In the genomic region with DNA sequence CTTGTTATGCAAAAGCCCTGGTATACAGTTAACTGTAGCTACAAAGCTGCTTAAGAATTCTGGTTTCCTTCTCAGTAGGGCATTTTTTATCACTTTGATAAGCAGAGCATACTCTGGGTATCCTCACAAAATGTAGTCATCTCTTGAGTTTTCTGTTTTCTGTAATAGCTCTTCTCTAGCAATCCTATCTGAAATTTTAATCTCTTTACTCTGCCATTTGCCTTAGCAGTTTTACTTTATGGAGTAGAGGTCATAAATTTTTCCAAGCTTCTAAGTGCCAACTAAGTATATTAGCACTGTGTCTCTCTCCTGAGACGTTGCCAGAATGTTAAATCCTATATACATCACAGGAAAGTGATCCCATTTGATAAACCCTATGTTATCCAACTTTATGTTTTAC, we compare ENCODE assay signal across 24 cellular contexts.
"Had no signal": no experiment of that assay in that cellular context is flagged by ENCODE, and none has a peak within 500 bp of the region (broad histone marks: within the 10 kb centered on the region; RNA-seq: fewer than 3 reads in every experiment).

No MANE protein-coding gene starts in this region.

- H3K27ac ChIP-seq: dorsolateral prefrontal cortex, gastrocnemius medialis, lower lobe of right lung, ovary, psoas muscle, sigmoid colon, spleen, suprapubic skin, transverse colon, upper lobe of right lung, uterus had no signal

- H3K9me3 ChIP-seq: gastrocnemius medialis, lower lobe of right lung, ovary, sigmoid colon, suprapubic skin, upper lobe of right lung, uterus had no signal

- H3K27ac Mint-ChIP-seq: naive thymus-derived CD8-positive, alpha-beta T cell; nephron progenitor cell had no signal

- FAIRE-seq: keratinocyte had no signal

- ATAC-seq: gastrocnemius medialis; left ventricle myocardium superior; lower lobe of right lung; naive thymus-derived CD8-positive, alpha-beta T cell; psoas muscle; right cardiac atrium; stimulated activated memory B cell treated with anti-CD40 and anti-IgM and Interleukin-4, amounts not matched to agents 10 μg/mL and 1 μg/mL and 100 μg/mL, for 72 hours; stimulated activated naive CD8-positive, alpha-beta T cell treated with anti-CD3 and anti-CD28 coated beads, Interleukin-15, Interleukin-2, amounts not matched to agents 100 U/mL and 50 U/mL, for 24 hours; upper lobe of right lung had no signal

- H3K36me3 Mint-ChIP-seq: naive thymus-derived CD8-positive, alpha-beta T cell; stimulated activated memory B cell treated with anti-CD40 and anti-IgM and Interleukin-4, amounts not matched to agents 10 μg/mL and 1 μg/mL and 100 μg/mL, for 72 hours had no signal

- DNase-seq: dorsolateral prefrontal cortex; effector CD4-positive, alpha-beta T cell; foreskin fibroblast; gastrocnemius medialis; head of caudate nucleus; left ventricle myocardium superior; lower lobe of right lung; naive thymus-derived CD8-positive, alpha-beta T cell; nephron progenitor cell; nucleus accumbens; ovary; posterior cingulate gyrus; psoas muscle; right cardiac atrium; sigmoid colon; spleen; stimulated activated CD4-positive, alpha-beta T cell treated with anti-CD3 and anti-CD28 coated beads, Interleukin-4, amount 100 ng/mL, for 4 hours; stimulated activated naive CD8-positive, alpha-beta T cell treated with anti-CD3 and anti-CD28 coated beads, Interleukin-15, Interleukin-2, amounts not matched to agents 100 U/mL and 50 U/mL, for 24 hours; transverse colon; upper lobe of right lung; uterus had no signal

- H3K36me3 ChIP-seq: gastrocnemius medialis, lower lobe of right lung, ovary, sigmoid colon, spleen, suprapubic skin, transverse colon, upper lobe of right lung, uterus had no signal

- H3K27me3 ChIP-seq: dorsolateral prefrontal cortex, gastrocnemius medialis, ovary, sigmoid colon, spleen, suprapubic skin, transverse colon, upper lobe of right lung, uterus had no signal

- H3K4me3 Mint-ChIP-seq: naive thymus-derived CD8-positive, alpha-beta T cell; nephron progenitor cell; stimulated activated memory B cell treated with anti-CD40 and anti-IgM and Interleukin-4, amounts not matched to agents 10 μg/mL and 1 μg/mL and 100 μg/mL, for 72 hours had no signal

- H3K27me3 Mint-ChIP-seq: stimulated activated memory B cell treated with anti-CD40 and anti-IgM and Interleukin-4, amounts not matched to agents 10 μg/mL and 1 μg/mL and 100 μg/mL, for 72 hours had no signal

- H3K4me1 Mint-ChIP-seq: naive thymus-derived CD8-positive, alpha-beta T cell had no signal

- H3K4me1 ChIP-seq: gastrocnemius medialis, lower lobe of right lung, psoas muscle, sigmoid colon, spleen, suprapubic skin, transverse colon, upper lobe of right lung, uterus had no signal

- H3K4me3 ChIP-seq: dorsolateral prefrontal cortex, gastrocnemius medialis, lower lobe of right lung, ovary, psoas muscle, sigmoid colon, spleen, suprapubic skin, transverse colon, upper lobe of right lung, uterus had no signal
